20 cellular contexts compared by ENCODE assay signal in genomic region chr7:95342642-95343252, GRCh38. TPM values are rescaled to one million over a fixed set of nuclear protein-coding genes. Genes with fewer than 3 reads are reported as not detected.
DNase-seq lines count a peak whose midpoint lies in the region; ATAC-seq, FAIRE-seq and TF ChIP-seq lines count a peak whose summit lies in the region.
"Had no signal": no experiment of that assay in that cellular context is flagged by ENCODE, and none has a peak within 500 bp of the region (broad histone marks: within the 10 kb centered on the region; RNA-seq: fewer than 3 reads in every experiment).

No MANE protein-coding gene starts in this region.

- H3K27me3 ChIP-seq in DND-41 (ENCODE audit: insufficient read depth, low read length, poor library complexity): no peaks in the 10 kb centered on the region
- no peaks in the 10 kb centered on the region for H3K27me3 ChIP-seq in NT2/D1 (ENCODE audit: insufficient read depth, insufficient read length)
- no peaks in the 10 kb centered on the region for H3K27me3 ChIP-seq in endodermal cell (ENCODE audit: control insufficient read depth, insufficient read depth, low read length, poor library complexity, severe bottlenecking)
- H3K27me3 ChIP-seq in lower lobe of right lung (ENCODE audit: low read depth): no peaks in the 10 kb centered on the region
- H3K27me3 ChIP-seq in pancreas: no peaks in the 10 kb centered on the region
- no peaks in the 10 kb centered on the region for H3K27me3 ChIP-seq in CD8-positive, alpha-beta memory T cell (ENCODE audit: insufficient read depth, low read length, poor library complexity, severe bottlenecking)
- H3K27me3 ChIP-seq: ovary, Peyer's patch, sigmoid colon had no signal

- WGBS in endodermal cell (ENCODE audit: insufficient coverage in 1 of 2, insufficient read length in 1 of 2), 2 experiments: 53 to 55% methylated on average over 2 to 3 of the region's 3 CpGs
- WGBS in pancreas, 2 donors: 70 to 71% methylated on average over 3 of the region's 3 CpGs

- DNase-seq in DND-41: no peak
- DNase-seq in NT2/D1 (ENCODE audit: low read depth, low spot score): peak; percentile 16
- peak; percentile 72 for DNase-seq in endodermal cell
- no peak for DNase-seq in lower lobe of right lung
- DNase-seq in pancreas: no peak
- DNase-seq in activated naive CD4-positive, alpha-beta T cell treated with anti-CD3 and anti-CD28 coated beads, Interleukin-2, amount 10 ng/mL, durations not matched to agents 7 days and 5 days: no peak
- DNase-seq in CD8-positive, alpha-beta memory T cell: no peak
- DNase-seq in activated CD8-positive, alpha-beta T cell treated with anti-CD3 and anti-CD28 coated beads, Interleukin-2, amount 10 ng/mL, durations not matched to agents 7 days and 5 days: no peak
- DNase-seq: activated effector memory CD4-positive, alpha-beta T cell treated with Interleukin-2 at 50 U/mL for 16 hours; CD4-positive, alpha-beta memory T cell; EL; foreskin melanocyte; Kasumi-1; NCI-H1417; ovary; Peyer's patch; sigmoid colon; trophoblast cell had no signal

- no peak overlapping the region for H3K4me3 Mint-ChIP-seq in endodermal cell
- no peak overlapping the region for H3K4me3 Mint-ChIP-seq in activated naive CD4-positive, alpha-beta T cell treated with anti-CD3 and anti-CD28 coated beads, Interleukin-2, amount 10 ng/mL, durations not matched to agents 7 days and 5 days
- H3K4me3 Mint-ChIP-seq in CD8-positive, alpha-beta memory T cell: no peak overlapping the region
- no peak overlapping the region for H3K4me3 Mint-ChIP-seq in activated CD8-positive, alpha-beta T cell treated with anti-CD3 and anti-CD28 coated beads, Interleukin-2, amount 10 ng/mL, durations not matched to agents 7 days and 5 days
- H3K4me3 Mint-ChIP-seq: CD4-positive, alpha-beta memory T cell; stimulated activated naive CD8-positive, alpha-beta T cell treated with anti-CD3 and anti-CD28 coated beads, Interleukin-15, Interleukin-2, amounts not matched to agents 100 ng/mL and 50 ng/mL, for 24 hours had no signal

- POLR2A ChIA-PET in CD8-positive, alpha-beta memory T cell (lab: Charles Lee): no interaction called here
- POLR2A ChIA-PET in activated CD8-positive, alpha-beta T cell treated with anti-CD3 and anti-CD28 coated beads, Interleukin-2, amount 10 ng/mL, durations not matched to agents 7 days and 5 days (lab: Charles Lee): no interaction called here

- no peaks in the 10 kb centered on the region for H3K27me3 Mint-ChIP-seq in endodermal cell (ENCODE audit: insufficient read depth)
- H3K27me3 Mint-ChIP-seq in activated naive CD4-positive, alpha-beta T cell treated with anti-CD3 and anti-CD28 coated beads, Interleukin-2, amount 10 ng/mL, durations not matched to agents 7 days and 5 days: peaks cover 4% of the 10 kb centered on the region
- peaks cover 5 to 6% of the 10 kb centered on the region in 2 donors for H3K27me3 Mint-ChIP-seq in CD8-positive, alpha-beta memory T cell
- H3K27me3 Mint-ChIP-seq in activated CD8-positive, alpha-beta T cell treated with anti-CD3 and anti-CD28 coated beads, Interleukin-2, amount 10 ng/mL, durations not matched to agents 7 days and 5 days (ENCODE audit: low read depth): peaks cover 5% of the 10 kb centered on the region

- ATAC-seq in DND-41 (ENCODE audit: insufficient read depth, low read depth) (0 out of 3 replicates have a peak, but pooled peaks have one; percentile 19), lower lobe of right lung (peak; percentile 20 to 49), pancreas (no peak)
- no peak for ATAC-seq in activated CD8-positive, alpha-beta T cell treated with anti-CD3 and anti-CD28 coated beads, Interleukin-2, amount 10 ng/mL, durations not matched to agents 7 days and 5 days

- H2AFZ ChIP-seq in DND-41 (ENCODE audit: low read depth, low read length): no peak overlapping the region

- peaks cover 11% of the 10 kb centered on the region for H3K4me1 Mint-ChIP-seq in endodermal cell
- H3K4me1 Mint-ChIP-seq in activated naive CD4-positive, alpha-beta T cell treated with anti-CD3 and anti-CD28 coated beads, Interleukin-2, amount 10 ng/mL, durations not matched to agents 7 days and 5 days: no peaks in the 10 kb centered on the region
- no peaks in the 10 kb centered on the region for H3K4me1 Mint-ChIP-seq in CD8-positive, alpha-beta memory T cell
- H3K4me1 Mint-ChIP-seq in activated CD8-positive, alpha-beta T cell treated with anti-CD3 and anti-CD28 coated beads, Interleukin-2, amount 10 ng/mL, durations not matched to agents 7 days and 5 days (ENCODE audit: low read depth): no peaks in the 10 kb centered on the region
- H3K4me1 Mint-ChIP-seq: CD4-positive, alpha-beta memory T cell had no signal

- H3K36me3 Mint-ChIP-seq in endodermal cell (ENCODE audit: low read depth): no peaks in the 10 kb centered on the region
- no peaks in the 10 kb centered on the region for H3K36me3 Mint-ChIP-seq in activated naive CD4-positive, alpha-beta T cell treated with anti-CD3 and anti-CD28 coated beads, Interleukin-2, amount 10 ng/mL, durations not matched to agents 7 days and 5 days
- H3K36me3 Mint-ChIP-seq in CD8-positive, alpha-beta memory T cell: no peaks in the 10 kb centered on the region
- H3K36me3 Mint-ChIP-seq in activated CD8-positive, alpha-beta T cell treated with anti-CD3 and anti-CD28 coated beads, Interleukin-2, amount 10 ng/mL, durations not matched to agents 7 days and 5 days (ENCODE audit: low read depth): no peaks in the 10 kb centered on the region
- H3K36me3 Mint-ChIP-seq: CD4-positive, alpha-beta memory T cell had no signal

- H3K9me3 Mint-ChIP-seq in endodermal cell: peaks cover under 1% of the 10 kb centered on the region
- no peaks in the 10 kb centered on the region for H3K9me3 Mint-ChIP-seq in activated naive CD4-positive, alpha-beta T cell treated with anti-CD3 and anti-CD28 coated beads, Interleukin-2, amount 10 ng/mL, durations not matched to agents 7 days and 5 days
- H3K9me3 Mint-ChIP-seq in CD8-positive, alpha-beta memory T cell: no peaks in the 10 kb centered on the region
- H3K9me3 Mint-ChIP-seq in activated CD8-positive, alpha-beta T cell treated with anti-CD3 and anti-CD28 coated beads, Interleukin-2, amount 10 ng/mL, durations not matched to agents 7 days and 5 days (ENCODE audit: insufficient read depth): no peaks in the 10 kb centered on the region
- H3K9me3 Mint-ChIP-seq: stimulated activated naive CD8-positive, alpha-beta T cell treated with anti-CD3 and anti-CD28 coated beads, Interleukin-15, Interleukin-2, amounts not matched to agents 100 ng/mL and 50 ng/mL, for 24 hours had no signal

- H3K9ac ChIP-seq in DND-41 (ENCODE audit: low read depth, low read length) (no peak overlapping the region), NT2/D1 (ENCODE audit: insufficient read length, low read depth) (no peak overlapping the region), endodermal cell (ENCODE audit: extremely low read depth, low read length, poor library complexity, severe bottlenecking) (no peak overlapping the region)

- H3K4me3 ChIP-seq in DND-41 (ENCODE audit: low read depth in 1 of 2, low read length in 2 of 2): no peak overlapping the region
- no peak overlapping the region for H3K4me3 ChIP-seq in NT2/D1 (ENCODE audit: insufficient read length, low read depth)
- no peak overlapping the region for H3K4me3 ChIP-seq in endodermal cell (ENCODE audit: low read length)
- no peak overlapping the region for H3K4me3 ChIP-seq in lower lobe of right lung
- no peak overlapping the region for H3K4me3 ChIP-seq in pancreas
- no peak overlapping the region for H3K4me3 ChIP-seq in CD8-positive, alpha-beta memory T cell (ENCODE audit: low read length)
- H3K4me3 ChIP-seq: ovary, Peyer's patch, sigmoid colon, SK-N-MC had no signal

- TF ChIP-seq CTCF in DND-41 (IDR thresholded peaks at IDR 0.05; ENCODE audit: borderline replicate concordance, extremely low read depth, low read length, poor library complexity, severe bottlenecking): peak; percentile 24
- peak; percentile 68 for TF ChIP-seq CTCF in endodermal cell (conservative IDR thresholded peaks at IDR 0.05)
- no peak for TF ChIP-seq CTCF in lower lobe of right lung (IDR thresholded peaks at IDR 0.05)
- no peak for TF ChIP-seq CTCF in pancreas (IDR thresholded peaks at IDR 0.05)

- H4K20me1 ChIP-seq in DND-41 (ENCODE audit: insufficient read depth, low read length): no peaks in the 10 kb centered on the region

- H3K36me3 ChIP-seq in DND-41 (ENCODE audit: insufficient read depth, low read length): no peaks in the 10 kb centered on the region
- H3K36me3 ChIP-seq in NT2/D1 (ENCODE audit: insufficient read depth, insufficient read length, low read length): no peaks in the 10 kb centered on the region
- no peaks in the 10 kb centered on the region for H3K36me3 ChIP-seq in endodermal cell (ENCODE audit: control insufficient read depth, insufficient read depth, low read length)
- no peaks in the 10 kb centered on the region for H3K36me3 ChIP-seq in lower lobe of right lung
- no peaks in the 10 kb centered on the region for H3K36me3 ChIP-seq in pancreas
- H3K36me3 ChIP-seq in CD8-positive, alpha-beta memory T cell (ENCODE audit: insufficient read depth, low read length): no peaks in the 10 kb centered on the region
- H3K36me3 ChIP-seq: ovary, Peyer's patch, sigmoid colon had no signal

- H3K27ac Mint-ChIP-seq in endodermal cell: no peak overlapping the region
- H3K27ac Mint-ChIP-seq in activated naive CD4-positive, alpha-beta T cell treated with anti-CD3 and anti-CD28 coated beads, Interleukin-2, amount 10 ng/mL, durations not matched to agents 7 days and 5 days: no peak overlapping the region
- no peak overlapping the region for H3K27ac Mint-ChIP-seq in CD8-positive, alpha-beta memory T cell
- H3K27ac Mint-ChIP-seq in activated CD8-positive, alpha-beta T cell treated with anti-CD3 and anti-CD28 coated beads, Interleukin-2, amount 10 ng/mL, durations not matched to agents 7 days and 5 days: no peak overlapping the region
- H3K27ac Mint-ChIP-seq: CD4-positive, alpha-beta memory T cell; stimulated activated naive CD8-positive, alpha-beta T cell treated with anti-CD3 and anti-CD28 coated beads, Interleukin-15, Interleukin-2, amounts not matched to agents 100 ng/mL and 50 ng/mL, for 24 hours had no signal

- no peaks in the 10 kb centered on the region for H3K79me2 ChIP-seq in DND-41 (ENCODE audit: insufficient read depth, low read length)

- intact Hi-C loops in lower lobe of right lung (cut with DNase I): no loop called here
- intact Hi-C loops in pancreas (cut with DNase I): no loop called here

- H3K4me1 ChIP-seq in DND-41 (ENCODE audit: insufficient read depth, low read length): no peaks in the 10 kb centered on the region
- H3K4me1 ChIP-seq in NT2/D1 (ENCODE audit: insufficient read depth, insufficient read length): peaks cover 3% of the 10 kb centered on the region
- H3K4me1 ChIP-seq in endodermal cell (ENCODE audit: control insufficient read depth, insufficient read depth, low read length): no peaks in the 10 kb centered on the region
- no peaks in the 10 kb centered on the region for H3K4me1 ChIP-seq in lower lobe of right lung
- H3K4me1 ChIP-seq in pancreas: no peaks in the 10 kb centered on the region
- no peaks in the 10 kb centered on the region for H3K4me1 ChIP-seq in CD8-positive, alpha-beta memory T cell (ENCODE audit: insufficient read depth, low read length)
- H3K4me1 ChIP-seq: Peyer's patch, sigmoid colon had no signal

- no peaks in the 10 kb centered on the region for H3K9me3 ChIP-seq in DND-41 (ENCODE audit: insufficient read depth, low read length, severe bottlenecking)
- H3K9me3 ChIP-seq in NT2/D1 (ENCODE audit: insufficient read depth, low read length): no peaks in the 10 kb centered on the region
- no peaks in the 10 kb centered on the region for H3K9me3 ChIP-seq in endodermal cell (ENCODE audit: control insufficient read depth, low read length)
- no peaks in the 10 kb centered on the region for H3K9me3 ChIP-seq in lower lobe of right lung
- no peaks in the 10 kb centered on the region for H3K9me3 ChIP-seq in pancreas
- no peaks in the 10 kb centered on the region for H3K9me3 ChIP-seq in CD8-positive, alpha-beta memory T cell (ENCODE audit: low read length)
- H3K9me3 ChIP-seq: ovary, Peyer's patch, sigmoid colon had no signal

- FAIRE-seq in pancreas (lab: Jason Lieb, UNC): no peak

- CTCF ChIA-PET in activated naive CD4-positive, alpha-beta T cell treated with anti-CD3 and anti-CD28 coated beads, Interleukin-2, amount 10 ng/mL, durations not matched to agents 7 days and 5 days (lab: Charles Lee): no interaction called here
- CTCF ChIA-PET in CD8-positive, alpha-beta memory T cell (lab: Charles Lee): no interaction called here
- CTCF ChIA-PET in activated CD8-positive, alpha-beta T cell treated with anti-CD3 and anti-CD28 coated beads, Interleukin-2, amount 10 ng/mL, durations not matched to agents 7 days and 5 days (lab: Charles Lee): no interaction called here

- no peak overlapping the region for H3K4me2 ChIP-seq in DND-41 (ENCODE audit: insufficient read depth, low read length)

- H3K27ac ChIP-seq in DND-41 (ENCODE audit: low read length) (no peak overlapping the region), endodermal cell (ENCODE audit: low read depth, low read length) (no peak overlapping the region), lower lobe of right lung (no peak overlapping the region), pancreas (no peak overlapping the region)
- H3K27ac ChIP-seq in CD8-positive, alpha-beta memory T cell (ENCODE audit: low read depth, low read length): no peak overlapping the region
- H3K27ac ChIP-seq: ovary, Peyer's patch, sigmoid colon, SK-N-MC had no signal

RNA-seq across cellular contexts. Expression of gene PON1, which starts 18.4 kb away (rescaled TPM):
- total RNA-seq in endodermal cell: under 1 TPM in 1 of 2 donors, not detected in 1; 0.48 TPM
- polyA plus RNA-seq in endodermal cell (2013, experiment 1 of 2): 0.28 TPM
- 0.50 TPM for polyA plus RNA-seq in endodermal cell (2013, experiment 2 of 2)
- 0.24 TPM for total RNA-seq in lower lobe of right lung
- under 1 TPM in 3 of 6 donors, not detected in 3; 0.35 to 0.64 (median 0.51) TPM for total RNA-seq in pancreas
- under 1 TPM; 0.26 to 0.61 TPM for polyA plus RNA-seq in pancreas
- total RNA-seq in CD8-positive, alpha-beta memory T cell: not detected
- not detected for polyA plus RNA-seq in CD8-positive, alpha-beta memory T cell
- total RNA-seq in activated CD8-positive, alpha-beta T cell treated with anti-CD3 and anti-CD28 coated beads, Interleukin-2, amount 10 ng/mL, durations not matched to agents 7 days and 5 days: not detected
- total RNA-seq: CD4-positive, alpha-beta memory T cell; Peyer's patch had no signal
- polyA plus RNA-seq: CD4-positive, alpha-beta memory T cell had no signal

RNA-seq across cellular contexts. Expression of gene PON3, which starts 53.4 kb away (rescaled TPM):
- total RNA-seq in endodermal cell (under 1 TPM in 1 of 2 donors, not detected in 1; 0.55 TPM), lower lobe of right lung (25.6 TPM), pancreas (1 to 10 TPM; 2.4 to 5.5 (median 3.3) TPM)
- polyA plus RNA-seq in endodermal cell (2013, experiment 1 of 2): not detected
- polyA plus RNA-seq in endodermal cell (2013, experiment 2 of 2): 0.50 TPM
- polyA plus RNA-seq in pancreas: 1 to 10 TPM; 5.8 to 9.3 TPM
- total RNA-seq in CD8-positive, alpha-beta memory T cell: not detected
- not detected for polyA plus RNA-seq in CD8-positive, alpha-beta memory T cell
- total RNA-seq in activated CD8-positive, alpha-beta T cell treated with anti-CD3 and anti-CD28 coated beads, Interleukin-2, amount 10 ng/mL, durations not matched to agents 7 days and 5 days: not detected
- total RNA-seq: CD4-positive, alpha-beta memory T cell had no signal
- polyA plus RNA-seq: CD4-positive, alpha-beta memory T cell had no signal

Comparison
In these comparisons a context has a peak if more than half of its experiments do, and no peak if none do; other contexts are left out.
1. ATAC-seq: peak in DND-41 (single experiment) and lower lobe of right lung (2 of 2); none in pancreas (0 of 4) and activated CD8-positive, alpha-beta T cell treated with anti-CD3 and anti-CD28 coated beads, Interleukin-2, amount 10 ng/mL, durations not matched to agents 7 days and 5 days (single experiment).
2. DNase-seq: peak in NT2/D1 (single experiment) and endodermal cell (single experiment); none in DND-41 (single experiment), lower lobe of right lung (single experiment), pancreas (0 of 6), activated naive CD4-positive, alpha-beta T cell treated with anti-CD3 and anti-CD28 coated beads, Interleukin-2, amount 10 ng/mL, durations not matched to agents 7 days and 5 days (single experiment), CD8-positive, alpha-beta memory T cell (0 of 5) and activated CD8-positive, alpha-beta T cell treated with anti-CD3 and anti-CD28 coated beads, Interleukin-2, amount 10 ng/mL, durations not matched to agents 7 days and 5 days (single experiment).
3. CTCF ChIP-seq: peak in DND-41 (single experiment) and endodermal cell (single experiment); none in lower lobe of right lung (single experiment) and pancreas (0 of 4).